ENCODE assay signal across 1 cellular context in genomic region chr22:35230839-35231584, GRCh38.
TF ChIP-seq lines count a peak whose summit lies in the region.

No MANE protein-coding gene starts in this region.

TF ChIP-seq in HepG2, 621 proteins besides CTCF, POLR2A, EP300 and RAD21 (continued from another document and continues in another):
- TF ChIP-seq, protein P1, sequence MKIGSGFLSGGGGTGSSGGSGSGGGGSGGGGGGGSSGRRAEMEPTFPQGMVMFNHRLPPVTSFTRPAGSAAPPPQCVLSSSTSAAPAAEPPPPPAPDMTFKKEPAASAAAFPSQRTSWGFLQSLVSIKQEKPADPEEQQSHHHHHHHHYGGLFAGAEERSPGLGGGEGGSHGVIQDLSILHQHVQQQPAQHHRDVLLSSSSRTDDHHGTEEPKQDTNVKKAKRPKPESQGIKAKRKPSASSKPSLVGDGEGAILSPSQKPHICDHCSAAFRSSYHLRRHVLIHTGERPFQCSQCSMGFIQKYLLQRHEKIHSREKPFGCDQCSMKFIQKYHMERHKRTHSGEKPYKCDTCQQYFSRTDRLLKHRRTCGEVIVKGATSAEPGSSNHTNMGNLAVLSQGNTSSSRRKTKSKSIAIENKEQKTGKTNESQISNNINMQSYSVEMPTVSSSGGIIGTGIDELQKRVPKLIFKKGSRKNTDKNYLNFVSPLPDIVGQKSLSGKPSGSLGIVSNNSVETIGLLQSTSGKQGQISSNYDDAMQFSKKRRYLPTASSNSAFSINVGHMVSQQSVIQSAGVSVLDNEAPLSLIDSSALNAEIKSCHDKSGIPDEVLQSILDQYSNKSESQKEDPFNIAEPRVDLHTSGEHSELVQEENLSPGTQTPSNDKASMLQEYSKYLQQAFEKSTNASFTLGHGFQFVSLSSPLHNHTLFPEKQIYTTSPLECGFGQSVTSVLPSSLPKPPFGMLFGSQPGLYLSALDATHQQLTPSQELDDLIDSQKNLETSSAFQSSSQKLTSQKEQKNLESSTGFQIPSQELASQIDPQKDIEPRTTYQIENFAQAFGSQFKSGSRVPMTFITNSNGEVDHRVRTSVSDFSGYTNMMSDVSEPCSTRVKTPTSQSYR (CRISPR knock-in tag; IDR thresholded peaks at IDR 0.05; ENCODE audit: borderline replicate concordance): peak; percentile 81
- no peak for TF ChIP-seq DR1 (CRISPR knock-in tag; IDR thresholded peaks at IDR 0.05)
- TF ChIP-seq ZNF24 (IDR thresholded peaks at IDR 0.05): no peak
- TF ChIP-seq, protein P2, sequence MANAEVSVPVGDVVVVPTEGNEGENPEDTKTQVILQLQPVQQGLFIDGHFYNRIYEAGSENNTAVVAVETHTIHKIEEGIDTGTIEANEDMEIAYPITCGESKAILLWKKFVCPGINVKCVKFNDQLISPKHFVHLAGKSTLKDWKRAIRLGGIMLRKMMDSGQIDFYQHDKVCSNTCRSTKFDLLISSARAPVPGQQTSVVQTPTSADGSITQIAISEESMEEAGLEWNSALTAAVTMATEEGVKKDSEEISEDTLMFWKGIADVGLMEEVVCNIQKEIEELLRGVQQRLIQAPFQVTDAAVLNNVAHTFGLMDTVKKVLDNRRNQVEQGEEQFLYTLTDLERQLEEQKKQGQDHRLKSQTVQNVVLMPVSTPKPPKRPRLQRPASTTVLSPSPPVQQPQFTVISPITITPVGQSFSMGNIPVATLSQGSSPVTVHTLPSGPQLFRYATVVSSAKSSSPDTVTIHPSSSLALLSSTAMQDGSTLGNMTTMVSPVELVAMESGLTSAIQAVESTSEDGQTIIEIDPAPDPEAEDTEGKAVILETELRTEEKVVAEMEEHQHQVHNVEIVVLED (CRISPR knock-in tag; IDR thresholded peaks at IDR 0.05; ENCODE audit: borderline replicate concordance): no peak
- TF ChIP-seq GABPA (IDR thresholded peaks at IDR 0.05; ENCODE audit: low read depth, low read length): no peak
- peak; percentile 46; the same call in 1 of the 2 replicates for TF ChIP-seq GABPA (CRISPR knock-in tag; IDR thresholded peaks at IDR 0.05; ENCODE audit: low read depth)
- no peak for TF ChIP-seq ZSCAN9 (CRISPR knock-in tag; IDR thresholded peaks at IDR 0.05; ENCODE audit: borderline replicate concordance)
- no peak for TF ChIP-seq MZF1 (CRISPR knock-in tag; IDR thresholded peaks at IDR 0.05; ENCODE audit: borderline replicate concordance)
- no peak for TF ChIP-seq MIER3 (CRISPR knock-in tag; IDR thresholded peaks at IDR 0.05; ENCODE audit: borderline replicate concordance)
- TF ChIP-seq ZNF784 (CRISPR knock-in tag; IDR thresholded peaks at IDR 0.05; ENCODE audit: borderline replicate concordance): peak; percentile 43; the same call in 1 of the 2 replicates
- TF ChIP-seq, protein P3, sequence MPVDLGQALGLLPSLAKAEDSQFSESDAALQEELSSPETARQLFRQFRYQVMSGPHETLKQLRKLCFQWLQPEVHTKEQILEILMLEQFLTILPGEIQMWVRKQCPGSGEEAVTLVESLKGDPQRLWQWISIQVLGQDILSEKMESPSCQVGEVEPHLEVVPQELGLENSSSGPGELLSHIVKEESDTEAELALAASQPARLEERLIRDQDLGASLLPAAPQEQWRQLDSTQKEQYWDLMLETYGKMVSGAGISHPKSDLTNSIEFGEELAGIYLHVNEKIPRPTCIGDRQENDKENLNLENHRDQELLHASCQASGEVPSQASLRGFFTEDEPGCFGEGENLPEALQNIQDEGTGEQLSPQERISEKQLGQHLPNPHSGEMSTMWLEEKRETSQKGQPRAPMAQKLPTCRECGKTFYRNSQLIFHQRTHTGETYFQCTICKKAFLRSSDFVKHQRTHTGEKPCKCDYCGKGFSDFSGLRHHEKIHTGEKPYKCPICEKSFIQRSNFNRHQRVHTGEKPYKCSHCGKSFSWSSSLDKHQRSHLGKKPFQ (CRISPR knock-in tag; IDR thresholded peaks at IDR 0.05; ENCODE audit: insufficient replicate concordance): no peak
- TF ChIP-seq ZBTB7B (CRISPR knock-in tag; IDR thresholded peaks at IDR 0.05): no peak
- TF ChIP-seq MXD4 (CRISPR knock-in tag; IDR thresholded peaks at IDR 0.05): no peak
- no peak for TF ChIP-seq ZFP36L2 (CRISPR knock-in tag; IDR thresholded peaks at IDR 0.05)
- no peak for TF ChIP-seq ZKSCAN8 (CRISPR knock-in tag; IDR thresholded peaks at IDR 0.05; ENCODE audit: borderline replicate concordance)
- TF ChIP-seq ZSCAN31 (CRISPR knock-in tag; IDR thresholded peaks at IDR 0.05; ENCODE audit: low read depth): 0 out of 2 replicates have a peak, but pooled peaks have one; percentile 2
- 0 out of 2 replicates have a peak, but pooled peaks have one; percentile 11 for TF ChIP-seq ARID5B (CRISPR knock-in tag; IDR thresholded peaks at IDR 0.05)
- TF ChIP-seq ZNF335 (CRISPR knock-in tag; IDR thresholded peaks at IDR 0.05): 0 out of 2 replicates have a peak, but pooled peaks have one; percentile 43
- no peak for TF ChIP-seq ZNF749 (CRISPR knock-in tag; IDR thresholded peaks at IDR 0.05; ENCODE audit: borderline replicate concordance)
- peak; percentile 66 for TF ChIP-seq POGZ (CRISPR knock-in tag; IDR thresholded peaks at IDR 0.05)
- TF ChIP-seq SOX6 (IDR thresholded peaks at IDR 0.05): no peak
- TF ChIP-seq SOX6 (CRISPR knock-in tag; IDR thresholded peaks at IDR 0.05): no peak
- TF ChIP-seq ZSCAN12 (CRISPR knock-in tag; IDR thresholded peaks at IDR 0.05): no peak
- TF ChIP-seq GTF2F1 (IDR thresholded peaks at IDR 0.05; ENCODE audit: low read length): no peak
- no peak for TF ChIP-seq ZNF512 (CRISPR knock-in tag; IDR thresholded peaks at IDR 0.05)
- TF ChIP-seq NRL (CRISPR knock-in tag; IDR thresholded peaks at IDR 0.05; ENCODE audit: borderline replicate concordance): no peak
- no peak for TF ChIP-seq ARID2 (CRISPR knock-in tag; IDR thresholded peaks at IDR 0.05; ENCODE audit: borderline replicate concordance)
- 0 out of 2 replicates have a peak, but pooled peaks have one; percentile 23 for TF ChIP-seq ZNF644 (CRISPR knock-in tag; IDR thresholded peaks at IDR 0.05; ENCODE audit: low read depth)
- peak; percentile 31; the same call in 1 of the 2 replicates for TF ChIP-seq GATA4 (IDR thresholded peaks at IDR 0.05; ENCODE audit: borderline replicate concordance, low read depth)
- TF ChIP-seq ZNF10 (CRISPR knock-in tag; IDR thresholded peaks at IDR 0.05; ENCODE audit: borderline replicate concordance, low read depth): no peak
- 0 out of 4 replicates have a peak, but pooled peaks of 1 of the 2 experiments have one; percentile 3 for TF ChIP-seq HMGXB4 (CRISPR knock-in tag; IDR thresholded peaks at IDR 0.05; ENCODE audit: borderline replicate concordance in 1 of 2, low read depth in 1 of 2)
- peak; percentile 76 for TF ChIP-seq TAF1 (CRISPR knock-in tag; IDR thresholded peaks at IDR 0.05)
- 0 out of 2 replicates have a peak, but pooled peaks have one; percentile 41 for TF ChIP-seq PHF8 (CRISPR knock-in tag; IDR thresholded peaks at IDR 0.05)
- TF ChIP-seq, protein P4, sequence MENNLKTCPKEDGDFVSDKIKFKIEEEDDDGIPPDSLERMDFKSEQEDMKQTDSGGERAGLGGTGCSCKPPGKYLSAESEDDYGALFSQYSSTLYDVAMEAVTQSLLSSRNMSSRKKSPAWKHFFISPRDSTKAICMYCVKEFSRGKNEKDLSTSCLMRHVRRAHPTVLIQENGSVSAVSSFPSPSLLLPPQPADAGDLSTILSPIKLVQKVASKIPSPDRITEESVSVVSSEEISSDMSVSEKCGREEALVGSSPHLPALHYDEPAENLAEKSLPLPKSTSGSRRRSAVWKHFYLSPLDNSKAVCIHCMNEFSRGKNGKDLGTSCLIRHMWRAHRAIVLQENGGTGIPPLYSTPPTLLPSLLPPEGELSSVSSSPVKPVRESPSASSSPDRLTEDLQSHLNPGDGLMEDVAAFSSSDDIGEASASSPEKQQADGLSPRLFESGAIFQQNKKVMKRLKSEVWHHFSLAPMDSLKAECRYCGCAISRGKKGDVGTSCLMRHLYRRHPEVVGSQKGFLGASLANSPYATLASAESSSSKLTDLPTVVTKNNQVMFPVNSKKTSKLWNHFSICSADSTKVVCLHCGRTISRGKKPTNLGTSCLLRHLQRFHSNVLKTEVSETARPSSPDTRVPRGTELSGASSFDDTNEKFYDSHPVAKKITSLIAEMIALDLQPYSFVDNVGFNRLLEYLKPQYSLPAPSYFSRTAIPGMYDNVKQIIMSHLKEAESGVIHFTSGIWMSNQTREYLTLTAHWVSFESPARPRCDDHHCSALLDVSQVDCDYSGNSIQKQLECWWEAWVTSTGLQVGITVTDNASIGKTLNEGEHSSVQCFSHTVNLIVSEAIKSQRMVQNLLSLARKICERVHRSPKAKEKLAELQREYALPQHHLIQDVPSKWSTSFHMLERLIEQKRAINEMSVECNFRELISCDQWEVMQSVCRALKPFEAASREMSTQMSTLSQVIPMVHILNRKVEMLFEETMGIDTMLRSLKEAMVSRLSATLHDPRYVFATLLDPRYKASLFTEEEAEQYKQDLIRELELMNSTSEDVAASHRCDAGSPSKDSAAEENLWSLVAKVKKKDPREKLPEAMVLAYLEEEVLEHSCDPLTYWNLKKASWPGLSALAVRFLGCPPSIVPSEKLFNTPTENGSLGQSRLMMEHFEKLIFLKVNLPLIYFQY (CRISPR knock-in tag; IDR thresholded peaks at IDR 0.05; ENCODE audit: borderline replicate concordance): no peak
- TF ChIP-seq NFKB2 (CRISPR knock-in tag; IDR thresholded peaks at IDR 0.05; ENCODE audit: borderline replicate concordance): no peak
- TF ChIP-seq ISX (CRISPR knock-in tag; conservative IDR thresholded peaks at IDR 0.05): no peak
- no peak for TF ChIP-seq CBX2 (IDR thresholded peaks at IDR 0.05; ENCODE audit: low read depth, low read length)
- no peak for TF ChIP-seq CBX2 (CRISPR knock-in tag; IDR thresholded peaks at IDR 0.05; ENCODE audit: low read depth)
- no peak for TF ChIP-seq EZH2 (conservative IDR thresholded peaks at IDR 0.05; ENCODE audit: low read depth, low read length)
- TF ChIP-seq ZNF773 (CRISPR knock-in tag; IDR thresholded peaks at IDR 0.05; ENCODE audit: borderline replicate concordance): no peak
- TF ChIP-seq, protein P5, sequence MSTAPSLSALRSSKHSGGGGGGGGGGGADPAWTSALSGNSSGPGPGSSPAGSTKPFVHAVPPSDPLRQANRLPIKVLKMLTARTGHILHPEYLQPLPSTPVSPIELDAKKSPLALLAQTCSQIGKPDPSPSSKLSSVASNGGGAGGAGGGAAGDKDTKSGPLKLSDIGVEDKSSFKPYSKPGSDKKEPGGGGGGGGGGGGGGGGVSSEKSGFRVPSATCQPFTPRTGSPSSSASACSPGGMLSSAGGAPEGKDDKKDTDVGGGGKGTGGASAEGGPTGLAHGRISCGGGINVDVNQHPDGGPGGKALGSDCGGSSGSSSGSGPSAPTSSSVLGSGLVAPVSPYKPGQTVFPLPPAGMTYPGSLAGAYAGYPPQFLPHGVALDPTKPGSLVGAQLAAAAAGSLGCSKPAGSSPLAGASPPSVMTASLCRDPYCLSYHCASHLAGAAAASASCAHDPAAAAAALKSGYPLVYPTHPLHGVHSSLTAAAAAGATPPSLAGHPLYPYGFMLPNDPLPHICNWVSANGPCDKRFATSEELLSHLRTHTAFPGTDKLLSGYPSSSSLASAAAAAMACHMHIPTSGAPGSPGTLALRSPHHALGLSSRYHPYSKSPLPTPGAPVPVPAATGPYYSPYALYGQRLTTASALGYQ (CRISPR knock-in tag; IDR thresholded peaks at IDR 0.05): no peak
- TF ChIP-seq ZNF547 (CRISPR knock-in tag; IDR thresholded peaks at IDR 0.05): no peak
- no peak for TF ChIP-seq JARID2 (CRISPR knock-in tag; IDR thresholded peaks at IDR 0.05; ENCODE audit: insufficient replicate concordance)
